Comparison of ENCODE assay signal across 12 cellular contexts in the genomic region with DNA sequence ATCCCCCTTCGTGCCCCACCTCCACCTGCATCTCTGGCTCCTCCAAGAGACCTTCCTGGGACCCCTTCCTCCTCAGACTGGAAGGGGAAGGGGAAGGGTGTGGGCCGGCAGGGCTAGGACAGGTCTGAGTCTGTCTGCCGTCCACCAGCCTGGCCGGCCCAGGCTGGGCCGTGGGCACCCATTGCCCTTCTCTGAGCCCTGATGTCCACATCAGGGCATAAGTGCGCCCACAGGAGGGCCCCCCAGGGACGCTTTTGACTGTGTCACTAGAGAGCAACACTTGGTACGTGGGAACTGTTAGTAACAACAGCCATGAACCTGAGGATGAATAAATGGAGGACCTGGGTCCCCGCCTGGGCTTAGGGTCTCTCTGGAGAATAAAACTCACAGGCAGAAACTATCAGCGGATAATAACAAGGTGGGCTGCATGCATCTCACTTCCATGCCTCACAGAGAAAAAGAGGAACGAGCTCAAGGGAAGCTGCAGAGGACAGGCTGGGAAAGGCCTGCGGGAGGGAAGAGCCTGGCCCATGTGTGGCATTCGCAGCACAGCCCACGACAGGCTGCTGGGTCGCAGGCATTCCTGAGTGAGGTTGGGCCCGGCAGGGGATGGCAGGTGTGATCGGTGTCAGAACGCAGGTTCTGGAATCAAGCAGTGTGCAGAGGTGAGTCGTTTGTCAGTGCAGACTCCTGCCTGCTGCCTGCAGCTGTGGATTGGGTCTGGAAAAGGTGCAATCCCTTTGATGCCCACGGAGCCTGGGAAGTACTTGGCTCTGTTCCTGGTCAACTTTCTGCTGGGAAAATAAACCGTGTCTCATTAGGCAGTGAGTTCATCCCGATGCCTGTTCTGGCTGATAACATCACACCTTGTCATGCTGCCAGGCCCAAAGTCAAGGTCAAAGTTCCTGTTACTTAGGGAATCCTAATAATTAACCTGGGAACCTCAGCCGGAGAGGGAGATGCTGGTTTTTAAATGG.
DNase-seq lines count a peak whose midpoint lies in the region; ATAC-seq and TF ChIP-seq lines count a peak whose summit lies in the region.
"Had no signal": no experiment of that assay in that cellular context is flagged by ENCODE, and none has a peak within 500 bp of the region (broad histone marks: within the 10 kb centered on the region; RNA-seq: fewer than 3 reads in every experiment).

No MANE protein-coding gene starts in this region.

- no peaks in the 10 kb centered on the region for H3F3A ChIP-seq in SK-N-SH (replicated peaks; ENCODE audit: insufficient read depth)

- no peaks in the 10 kb centered on the region for H3K36me3 ChIP-seq in SK-N-SH (replicated peaks in 1 of 2; ENCODE audit: control insufficient read depth in 1 of 2, insufficient read depth in 2 of 2, low read length in 1 of 2)

- WGBS in SK-N-SH (ENCODE audit: low lambda C conversion rate) = 54% methylated on average over 19 of the region's 23 CpGs

- peak; percentile 4 for DNase-seq in NCI-H1694 treated with DMSO at 0.1 percent for 48 hours (lab: John Stamatoyannopoulos, UW)
- no peak for DNase-seq in NCI-H1694 (lab: John Stamatoyannopoulos, UW)
- DNase-seq in SK-N-SH = peak; percentile 71
- peak; percentile 93 for DNase-seq in islet precursor cell
- DNase-seq in type B pancreatic cell (ENCODE audit: extremely low spot score, unreplicated experiment) = no peak
- DNase-seq in Kasumi-1 (lab: John Stamatoyannopoulos, UW) = no peak
- DNase-seq in activated gamma-delta T cell (lab: John Stamatoyannopoulos, UW) = no peak
- DNase-seq: GF-D8, GOT3, NCI-H1092, OCI-M1 had no signal

- peaks cover 0 to 21% of the 10 kb centered on the region in 2 experiments; a peak in 2 of 4 replicates for H3K4me1 ChIP-seq in SK-N-SH (ENCODE audit: control insufficient read depth in 1 of 2, insufficient read depth in 2 of 2, low read depth in 1 of 2, low read length in 1 of 2)

- H3K27me3 Mint-ChIP-seq in type B pancreatic cell = no peaks in the 10 kb centered on the region

- no peaks in the 10 kb centered on the region for H3K9me2 ChIP-seq in SK-N-SH

- H3K4me2 ChIP-seq in SK-N-SH = 0 out of 2 replicates have a peak overlapping the region, but pooled peaks have one; percentile 26

- ATAC-seq in GM19395 (IDR thresholded peaks at IDR 0.05; ENCODE audit: unreplicated experiment) = no peak

- H3K27ac ChIP-seq in SK-N-SH (ENCODE audit: low read depth in 2 of 2, low read length in 1 of 2) = peak overlapping the region; percentile 20 to 25; a peak in 2 of 4 replicates

- CTCF ChIA-PET in SK-N-SH (lab: Yijun Ruan, JAX) = interaction anchor here (0.7 to 2.1 kb wide), 7 partner anchors 11 to 76 kb away, joined by 3 to 10 read pairs (median 4); a partner anchor contains a TSS

- POLR2A ChIA-PET in SK-N-SH (lab: Yijun Ruan, JAX) = no interaction called here

- peaks cover 7% of the 10 kb centered on the region for H3K4me1 Mint-ChIP-seq in type B pancreatic cell (ENCODE audit: unreplicated experiment)

- H3K36me3 Mint-ChIP-seq in type B pancreatic cell = no peaks in the 10 kb centered on the region

- TF ChIP-seq RAD21 in SK-N-SH (IDR thresholded peaks at IDR 0.05; ENCODE audit: low read length) = no peak

- H3K79me2 ChIP-seq in SK-N-SH (ENCODE audit: insufficient read depth) = no peaks in the 10 kb centered on the region

- peak overlapping the region; percentile 14 for H3K4me3 Mint-ChIP-seq in type B pancreatic cell

- H3K27me3 ChIP-seq in SK-N-SH (ENCODE audit: insufficient read depth) = no peaks in the 10 kb centered on the region

- no peaks in the 10 kb centered on the region for H3K9me3 Mint-ChIP-seq in type B pancreatic cell

- no peak overlapping the region for H2AFZ ChIP-seq in SK-N-SH (ENCODE audit: low read depth)

- TF ChIP-seq EP300 in SK-N-SH (IDR thresholded peaks at IDR 0.05; ENCODE audit: borderline replicate concordance in 1 of 2, low read depth in 1 of 2, low read length in 1 of 2) = peak in 1 of 2 experiments; percentile 44; a peak in 1 of 4 replicates

- H3K9ac ChIP-seq in SK-N-SH = no peak overlapping the region

- H4K20me1 ChIP-seq in SK-N-SH (ENCODE audit: insufficient read depth) = no peaks in the 10 kb centered on the region

- H3K27ac Mint-ChIP-seq in type B pancreatic cell = peak overlapping the region; percentile 91

- no peaks in the 10 kb centered on the region for H3K9me3 ChIP-seq in SK-N-SH

- no peak for TF ChIP-seq CTCF in SK-N-SH (IDR thresholded peaks at IDR 0.05)
- TF ChIP-seq CTCF in type B pancreatic cell (conservative IDR thresholded peaks at IDR 0.05) = no peak

- no peak overlapping the region for H3K4me3 ChIP-seq in SK-N-SH (ENCODE audit: low read depth in 2 of 2, low read length in 1 of 2)

TF ChIP-seq in SK-N-SH, 30 proteins besides CTCF, POLR2A, EP300 and RAD21:
- TF ChIP-seq NFIC (IDR thresholded peaks at IDR 0.05; ENCODE audit: borderline replicate concordance) (peak; percentile 60), EZH2phosphoT487 (IDR thresholded peaks at IDR 0.05; ENCODE audit: borderline replicate concordance, low read depth) (no peak), NRF1 (IDR thresholded peaks at IDR 0.05; ENCODE audit: low read depth, low read length) (no peak), POLR2AphosphoS5 (IDR thresholded peaks at IDR 0.05; ENCODE audit: low read depth, low read length) (no peak), MEF2A (IDR thresholded peaks at IDR 0.05; ENCODE audit: borderline replicate concordance, low read depth) (no peak), TCF12 (IDR thresholded peaks at IDR 0.05) (peak; percentile 30; the same call in 1 of the 2 replicates), FOSL2 (IDR thresholded peaks at IDR 0.05; ENCODE audit: borderline replicate concordance, low read depth) (no peak), JUND (IDR thresholded peaks at IDR 0.05) (no peak), GATA2 (CRISPR knock-in tag; IDR thresholded peaks at IDR 0.05) (peak; percentile 59), YY1 (IDR thresholded peaks at IDR 0.05; ENCODE audit: low read depth) (no peak), RCOR1 (IDR thresholded peaks at IDR 0.05; ENCODE audit: low read length) (peak; percentile 53; the same call in 1 of the 2 replicates), CHD2 (IDR thresholded peaks at IDR 0.05; ENCODE audit: low read length, partially characterized antibody) (no peak)
- TF ChIP-seq, protein P1, sequence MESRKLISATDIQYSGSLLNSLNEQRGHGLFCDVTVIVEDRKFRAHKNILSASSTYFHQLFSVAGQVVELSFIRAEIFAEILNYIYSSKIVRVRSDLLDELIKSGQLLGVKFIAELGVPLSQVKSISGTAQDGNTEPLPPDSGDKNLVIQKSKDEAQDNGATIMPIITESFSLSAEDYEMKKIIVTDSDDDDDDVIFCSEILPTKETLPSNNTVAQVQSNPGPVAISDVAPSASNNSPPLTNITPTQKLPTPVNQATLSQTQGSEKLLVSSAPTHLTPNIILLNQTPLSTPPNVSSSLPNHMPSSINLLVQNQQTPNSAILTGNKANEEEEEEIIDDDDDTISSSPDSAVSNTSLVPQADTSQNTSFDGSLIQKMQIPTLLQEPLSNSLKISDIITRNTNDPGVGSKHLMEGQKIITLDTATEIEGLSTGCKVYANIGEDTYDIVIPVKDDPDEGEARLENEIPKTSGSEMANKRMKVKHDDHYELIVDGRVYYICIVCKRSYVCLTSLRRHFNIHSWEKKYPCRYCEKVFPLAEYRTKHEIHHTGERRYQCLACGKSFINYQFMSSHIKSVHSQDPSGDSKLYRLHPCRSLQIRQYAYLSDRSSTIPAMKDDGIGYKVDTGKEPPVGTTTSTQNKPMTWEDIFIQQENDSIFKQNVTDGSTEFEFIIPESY (IDR thresholded peaks at IDR 0.05; ENCODE audit: borderline replicate concordance, low read depth) = no peak
- TF ChIP-seq, protein P2, sequence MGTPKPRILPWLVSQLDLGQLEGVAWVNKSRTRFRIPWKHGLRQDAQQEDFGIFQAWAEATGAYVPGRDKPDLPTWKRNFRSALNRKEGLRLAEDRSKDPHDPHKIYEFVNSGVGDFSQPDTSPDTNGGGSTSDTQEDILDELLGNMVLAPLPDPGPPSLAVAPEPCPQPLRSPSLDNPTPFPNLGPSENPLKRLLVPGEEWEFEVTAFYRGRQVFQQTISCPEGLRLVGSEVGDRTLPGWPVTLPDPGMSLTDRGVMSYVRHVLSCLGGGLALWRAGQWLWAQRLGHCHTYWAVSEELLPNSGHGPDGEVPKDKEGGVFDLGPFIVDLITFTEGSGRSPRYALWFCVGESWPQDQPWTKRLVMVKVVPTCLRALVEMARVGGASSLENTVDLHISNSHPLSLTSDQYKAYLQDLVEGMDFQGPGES (IDR thresholded peaks at IDR 0.05; ENCODE audit: low read depth, low read length) = no peak

Comparison
In these comparisons a context has a peak if more than half of its experiments do, and no peak if none do; other contexts are left out.
1. DNase-seq: peak in NCI-H1694 treated with DMSO at 0.1 percent for 48 hours (single experiment), SK-N-SH (single experiment) and islet precursor cell (single experiment); none in NCI-H1694 (single experiment), type B pancreatic cell (single experiment), Kasumi-1 (0 of 2) and activated gamma-delta T cell (single experiment).